In genomic region chr5:90855296-90855990, GRCh38 we compare ENCODE assay signal across 18 cellular contexts.
"Had no signal": no experiment of that assay in that cellular context is flagged by ENCODE, and none has a peak within 500 bp of the region (broad histone marks: within the 10 kb centered on the region; RNA-seq: fewer than 3 reads in every experiment).

No MANE protein-coding gene starts in this region.

- H3K4me1 ChIP-seq: psoas muscle had no signal

- H3K27me3 ChIP-seq: dorsolateral prefrontal cortex, esophagus squamous epithelium had no signal

- FAIRE-seq: urothelium cell line had no signal

- DNase-seq: central memory CD4-positive, alpha-beta T cell; cortex of kidney; dorsolateral prefrontal cortex; effector CD8-positive, alpha-beta T cell; esophagus squamous epithelium; foreskin fibroblast; psoas muscle; retina; stimulated activated CD4-positive, alpha-beta T cell treated with anti-CD3 and anti-CD28 coated beads, Interleukin-2, amount 100 ng/mL, for 24 hours; stimulated activated CD4-positive, alpha-beta T cell treated with anti-CD3 and anti-CD28 coated beads, Interleukin-4, amount 100 ng/mL, for 4 hours; stimulated activated naive B cell treated with anti-CD40 and anti-IgM and Interleukin-4, amounts not matched to agents 10 μg/mL and 1 μg/mL and 100 μg/mL, for 72 hours; stimulated activated naive CD8-positive, alpha-beta T cell treated with anti-CD3 and anti-CD28 coated beads, Interleukin-15, amount 100 ng/mL, for 72 hours had no signal

- ATAC-seq: natural killer cell treated with Interleukin-12 subunit alpha and Interleukin-12 subunit beta and Interleukin-15 and Interleukin-18, amount 100 ng/mL, for 72 hours; sciatic nerve; stimulated activated naive B cell treated with anti-CD40 and anti-IgM and Interleukin-4, amounts not matched to agents 10 μg/mL and 1 μg/mL and 100 μg/mL, for 72 hours; stimulated activated naive CD8-positive, alpha-beta T cell treated with anti-CD3 and anti-CD28 coated beads, Interleukin-15, amount 100 ng/mL, for 72 hours had no signal

- H3K27me3 Mint-ChIP-seq: stimulated activated naive B cell treated with anti-CD40 and anti-IgM and Interleukin-4, amounts not matched to agents 10 μg/mL and 1 μg/mL and 100 μg/mL, for 72 hours; stimulated activated naive CD8-positive, alpha-beta T cell treated with anti-CD3 and anti-CD28 coated beads, Interleukin-15, amount 100 ng/mL, for 72 hours had no signal

- H3K9me3 ChIP-seq: esophagus squamous epithelium, psoas muscle, thoracic aorta had no signal

- H3K36me3 Mint-ChIP-seq: natural killer cell treated with Interleukin-12 subunit alpha and Interleukin-12 subunit beta and Interleukin-15 and Interleukin-18, amount 100 ng/mL, for 72 hours; stimulated activated naive B cell treated with anti-CD40 and anti-IgM and Interleukin-4, amounts not matched to agents 10 μg/mL and 1 μg/mL and 100 μg/mL, for 72 hours had no signal

- H3K27ac Mint-ChIP-seq: natural killer cell treated with Interleukin-12 subunit alpha and Interleukin-12 subunit beta and Interleukin-15 and Interleukin-18, amount 100 ng/mL, for 72 hours; stimulated activated naive B cell treated with anti-CD40 and anti-IgM and Interleukin-4, amounts not matched to agents 10 μg/mL and 1 μg/mL and 100 μg/mL, for 72 hours; stimulated activated naive CD8-positive, alpha-beta T cell treated with anti-CD3 and anti-CD28 coated beads, Interleukin-15, amount 100 ng/mL, for 72 hours had no signal

- H3K9me3 Mint-ChIP-seq: natural killer cell treated with Interleukin-12 subunit alpha and Interleukin-12 subunit beta and Interleukin-15 and Interleukin-18, amount 100 ng/mL, for 72 hours; stimulated activated naive B cell treated with anti-CD40 and anti-IgM and Interleukin-4, amounts not matched to agents 10 μg/mL and 1 μg/mL and 100 μg/mL, for 72 hours; stimulated activated naive CD8-positive, alpha-beta T cell treated with anti-CD3 and anti-CD28 coated beads, Interleukin-15, amount 100 ng/mL, for 72 hours had no signal

- H3K36me3 ChIP-seq: esophagus squamous epithelium, thoracic aorta had no signal

- H3K4me3 Mint-ChIP-seq: natural killer cell treated with Interleukin-12 subunit alpha and Interleukin-12 subunit beta and Interleukin-15 and Interleukin-18, amount 100 ng/mL, for 72 hours; stimulated activated naive B cell treated with anti-CD40 and anti-IgM and Interleukin-4, amounts not matched to agents 10 μg/mL and 1 μg/mL and 100 μg/mL, for 72 hours; stimulated activated naive CD8-positive, alpha-beta T cell treated with anti-CD3 and anti-CD28 coated beads, Interleukin-15, amount 100 ng/mL, for 72 hours had no signal

- H3K27ac ChIP-seq: epithelial cell of prostate, esophagus squamous epithelium, psoas muscle, skin epidermis, thoracic aorta had no signal

- H3K4me1 Mint-ChIP-seq: stimulated activated naive B cell treated with anti-CD40 and anti-IgM and Interleukin-4, amounts not matched to agents 10 μg/mL and 1 μg/mL and 100 μg/mL, for 72 hours; stimulated activated naive CD8-positive, alpha-beta T cell treated with anti-CD3 and anti-CD28 coated beads, Interleukin-15, amount 100 ng/mL, for 72 hours had no signal

- H3K4me3 ChIP-seq: dorsolateral prefrontal cortex, esophagus squamous epithelium, psoas muscle, skin epidermis, thoracic aorta had no signal
